8 cellular contexts compared by ENCODE assay signal in the genomic region with DNA sequence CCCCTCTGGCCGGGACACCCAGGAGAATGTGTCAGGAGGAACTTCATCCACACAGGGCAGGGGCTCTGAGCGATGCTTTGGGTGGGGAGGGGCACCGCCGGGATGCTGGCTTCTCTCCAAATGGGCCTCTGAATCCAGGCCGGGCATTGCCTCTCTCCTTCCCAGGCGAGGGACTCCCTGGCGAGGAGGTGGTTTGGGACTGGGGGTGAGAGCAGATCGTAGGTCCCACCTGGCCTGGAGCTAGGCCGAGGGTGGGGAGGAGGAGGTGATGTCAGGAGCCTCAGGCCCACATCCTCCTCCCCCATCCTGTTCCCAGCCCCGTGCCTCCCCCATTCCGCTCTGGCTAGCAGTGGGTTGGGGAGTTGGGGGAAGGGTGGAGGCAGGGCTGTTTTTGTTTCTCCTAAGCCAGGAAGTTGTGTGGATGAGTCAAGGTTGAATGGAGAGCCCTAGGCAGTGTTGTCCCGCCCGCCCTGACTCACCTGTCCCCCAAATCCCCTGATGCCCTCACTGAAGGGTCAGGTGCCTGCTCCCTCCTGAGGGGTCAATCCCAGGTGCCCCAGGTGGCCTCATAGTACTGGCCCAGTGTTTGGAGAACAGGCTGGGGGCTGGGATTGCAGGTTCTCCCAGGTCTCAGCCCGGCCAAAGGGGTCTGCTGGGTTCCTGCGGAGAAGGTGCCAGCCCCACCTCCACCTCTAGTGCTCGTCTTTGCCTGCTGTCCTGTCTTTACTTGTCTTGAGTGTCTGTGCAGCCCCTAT. TPM values are rescaled to one million over a fixed set of nuclear protein-coding genes. Genes with fewer than 3 reads are reported as not detected.
A peak's percentile ranks its signal among the peaks of the same experiment; 100 is the strongest.
DNase-seq lines count a peak whose midpoint lies in the region; ATAC-seq and TF ChIP-seq lines count a peak whose summit lies in the region.

No MANE protein-coding gene starts in this region.

- in situ Hi-C loops in ACHN (cut with HindIII; ENCODE audit: low pct_ligation_motif_present, low pct_unique_long_range_greater_than_20kb, low sequenced_read_pairs) (no loop called here), brain microvascular endothelial cell (cut with HindIII; ENCODE audit: low pct_ligation_motif_present, low sequenced_read_pairs) (no loop called here)

- H3K27ac Mint-ChIP-seq in HFFc6: peak overlapping the region; percentile 29

- no peak for TF ChIP-seq POLR2A in right lobe of liver (IDR thresholded peaks at IDR 0.05)

- H3K27me3 ChIP-seq in brain microvascular endothelial cell (replicated peaks) (no peaks in the 10 kb centered on the region), right lobe of liver (no peaks in the 10 kb centered on the region)

- peaks cover 0 to 15% (median 5%) of the 10 kb centered on the region in 4 donors for H3K4me1 ChIP-seq in right lobe of liver

- no peaks in the 10 kb centered on the region for H3K9me3 Mint-ChIP-seq in HFFc6

- no peaks in the 10 kb centered on the region for H3K36me3 Mint-ChIP-seq in HFFc6 (ENCODE audit: low read depth)

- peaks cover 37% of the 10 kb centered on the region for H3K4me1 Mint-ChIP-seq in HFFc6 (ENCODE audit: low read depth)

- DNase-seq in ACHN: peak; percentile 53
- DNase-seq in HFFc6: peak; percentile 35
- peak; percentile 41 for DNase-seq in brain microvascular endothelial cell
- DNase-seq in right lobe of liver: peak in 1 of 3 donors; percentile 52
- DNase-seq in pons (ENCODE audit: low spot score): no peak
- DNase-seq in HuH-7.5 (ENCODE audit: low spot score): no peak
- no peak for DNase-seq in middle frontal gyrus (ENCODE audit: extremely low spot score, low spot score)

- H3K36me3 ChIP-seq in brain microvascular endothelial cell (replicated peaks): no peaks in the 10 kb centered on the region
- H3K36me3 ChIP-seq in right lobe of liver: peaks cover 0 to 26% (median 5%) of the 10 kb centered on the region in 4 donors

- H3K4me3 ChIP-seq in brain microvascular endothelial cell (ENCODE audit: low read depth, low read length) (peak overlapping the region; percentile 20), right lobe of liver (peak overlapping the region; percentile 51 to 82 (median 72))

- peak overlapping the region; percentile 41; the same call in 1 of the 2 replicates for H3K4me3 Mint-ChIP-seq in HFFc6

- H3K27me3 Mint-ChIP-seq in HFFc6 (ENCODE audit: insufficient read depth): peaks cover 14% of the 10 kb centered on the region

- H3K9me3 ChIP-seq in right lobe of liver: no peaks in the 10 kb centered on the region

- ATAC-seq in right lobe of liver (peak in 1 of 4 donors; percentile 17), GM21737 (IDR thresholded peaks at IDR 0.05; ENCODE audit: unreplicated experiment) (no peak)

- TF ChIP-seq CTCF in HFFc6 (IDR thresholded peaks at IDR 0.05) (no peak), brain microvascular endothelial cell (IDR thresholded peaks at IDR 0.05; ENCODE audit: low read depth, low read length, missing control alignments) (no peak), right lobe of liver (IDR thresholded peaks at IDR 0.05) (no peak)

- H3K27ac ChIP-seq in brain microvascular endothelial cell (no peak overlapping the region), right lobe of liver (peak overlapping the region in 2 of 3 donors; percentile 62 to 94)

- intact Hi-C loops in right lobe of liver (cut with DNase I): loop anchor here (10.0 kb wide), 2 partner anchors 106 to 196 kb away; a partner anchor contains a TSS

- WGBS in right lobe of liver (ENCODE audit: insufficient coverage, low coverage, low lambda C conversion rate, missing lambda C conversion rate): 29% methylated on average over 7 of the region's 16 CpGs

RNA-seq across cellular contexts. Expression of a gene that starts 2.8 kb away (rescaled TPM):
- total RNA-seq in HFFc6 (2021; fragmentation: NEBNext Ultra II Directional; extraction: Animal tissue kit (Norgen Biotek cat#: 25700)): not detected
- total RNA-seq in right lobe of liver: 10 to 100 TPM in 2 of 6 experiments, 1 to 10 TPM in 4; 2.1 to 10.9 (median 7.5) TPM

RNA-seq across cellular contexts. Expression of a gene that starts 10.2 kb away (rescaled TPM):
- total RNA-seq in HFFc6 (2021; fragmentation: NEBNext Ultra II Directional; extraction: Animal tissue kit (Norgen Biotek cat#: 25700)): 10 to 100 TPM; 56.9 to 70.3 (median 66.0) TPM
- 10 to 100 TPM; 23.1 to 61.6 (median 29.0) TPM for total RNA-seq in right lobe of liver

RNA-seq across cellular contexts. Expression of a gene that starts 40.7 kb away (rescaled TPM):
- total RNA-seq in HFFc6 (2021; fragmentation: NEBNext Ultra II Directional; extraction: Animal tissue kit (Norgen Biotek cat#: 25700)): 10 to 100 TPM; 51.9 to 67.2 (median 61.0) TPM
- 10 to 100 TPM in 5 of 6 experiments, 1 to 10 TPM in 1; 8.9 to 40.4 (median 26.2) TPM for total RNA-seq in right lobe of liver

RNA-seq across cellular contexts. Expression of a gene that starts 52.7 kb away (rescaled TPM):
- total RNA-seq in HFFc6 (2021; fragmentation: NEBNext Ultra II Directional; extraction: Animal tissue kit (Norgen Biotek cat#: 25700)): 10 to 100 TPM in 5 of 6 experiments, 1 to 10 TPM in 1; 9.9 to 15.5 (median 12.7) TPM
- 10 to 100 TPM in 5 of 6 experiments, 1 to 10 TPM in 1; 9.7 to 25.7 (median 18.3) TPM for total RNA-seq in right lobe of liver

Comparison
In these comparisons a context has a peak if more than half of its experiments do, and no peak if none do; other contexts are left out.
1. DNase-seq: peak in ACHN (single experiment), HFFc6 (single experiment) and brain microvascular endothelial cell (single experiment); none in pons (single experiment), HuH-7.5 (single experiment) and middle frontal gyrus (single experiment).